ENCODE assay signal across 21 cellular contexts in the genomic region with DNA sequence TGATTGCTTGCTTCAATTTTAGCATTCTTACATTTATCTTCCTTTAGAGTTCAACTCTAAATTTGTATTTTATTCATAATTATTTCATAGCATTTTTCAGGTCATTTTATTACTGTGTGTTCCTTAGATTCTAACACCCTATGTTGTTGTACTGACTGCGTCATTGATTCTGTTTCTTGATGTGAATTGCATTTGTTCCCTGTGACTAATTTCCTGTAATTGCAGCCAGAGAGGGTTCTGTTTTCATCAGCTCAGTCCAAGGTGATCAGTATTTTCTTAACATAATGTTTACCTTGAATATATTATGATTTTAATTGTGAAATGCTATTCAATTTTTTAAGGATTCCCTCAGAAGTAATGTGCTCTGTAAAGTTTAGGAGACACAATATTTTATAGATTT.
DNase-seq lines count a peak whose midpoint lies in the region; FAIRE-seq and TF ChIP-seq lines count a peak whose summit lies in the region.
"Had no signal": no experiment of that assay in that cellular context is flagged by ENCODE, and none has a peak within 500 bp of the region (broad histone marks: within the 10 kb centered on the region; RNA-seq: fewer than 3 reads in every experiment).

No MANE protein-coding gene starts in this region.

- no peaks in the 10 kb centered on the region for H3K4me1 Mint-ChIP-seq in astrocyte (ENCODE audit: low read depth, unreplicated experiment)

- H3K4me1 ChIP-seq in astrocyte (ENCODE audit: insufficient read depth, low read length) (no peaks in the 10 kb centered on the region), fibroblast of lung (ENCODE audit: control insufficient read depth, extremely low read depth, insufficient read depth, low read length) (no peaks in the 10 kb centered on the region), left ventricle myocardium inferior (no peaks in the 10 kb centered on the region)
- H3K4me1 ChIP-seq: SJSA1 had no signal

- intact Hi-C loops in left ventricle myocardium inferior (cut with micrococcal nuclease) = no loop called here

- H3K9ac ChIP-seq in astrocyte (ENCODE audit: low read length) = no peak overlapping the region
- H3K9ac ChIP-seq in fibroblast of lung (ENCODE audit: insufficient read depth, low read length) = no peak overlapping the region
- H3K9ac ChIP-seq: KMS-11 had no signal

- H3K9me3 ChIP-seq in astrocyte (ENCODE audit: insufficient read depth, low read depth, low read length) (no peaks in the 10 kb centered on the region), fibroblast of lung (ENCODE audit: control insufficient read depth, insufficient read depth, low read depth, low read length) (no peaks in the 10 kb centered on the region), left ventricle myocardium inferior (replicated peaks) (no peaks in the 10 kb centered on the region)
- H3K9me3 ChIP-seq: SJSA1 had no signal

- H3K4me3 ChIP-seq in astrocyte (ENCODE audit: insufficient read depth, low read depth, low read length) = no peak overlapping the region
- H3K4me3 ChIP-seq in fibroblast of lung (replicated peaks in 1 of 4; ENCODE audit: control extremely low read depth in 1 of 4, insufficient read depth in 1 of 4, low read depth in 3 of 4, low read length in 4 of 4) = no peak overlapping the region
- no peak overlapping the region for H3K4me3 ChIP-seq in left ventricle myocardium inferior
- H3K4me3 ChIP-seq: SJSA1 had no signal

- H3K9me3 Mint-ChIP-seq in astrocyte (ENCODE audit: unreplicated experiment) = peaks cover 2% of the 10 kb centered on the region

- H3K79me2 ChIP-seq in astrocyte (ENCODE audit: insufficient read depth, low read length) (no peaks in the 10 kb centered on the region), fibroblast of lung (ENCODE audit: control insufficient read depth, insufficient read depth, low read length) (no peaks in the 10 kb centered on the region)

- H3K36me3 ChIP-seq in astrocyte (ENCODE audit: insufficient read depth, low read length) = no peaks in the 10 kb centered on the region
- no peaks in the 10 kb centered on the region for H3K36me3 ChIP-seq in fibroblast of lung (ENCODE audit: control insufficient read depth, insufficient read depth, low read length)
- H3K36me3 ChIP-seq in left ventricle myocardium inferior = no peaks in the 10 kb centered on the region
- H3K36me3 ChIP-seq: SJSA1 had no signal

- H3K36me3 Mint-ChIP-seq in astrocyte (ENCODE audit: low read depth, unreplicated experiment) = no peaks in the 10 kb centered on the region
- H3K36me3 Mint-ChIP-seq: CD8-positive, alpha-beta T cell had no signal

- peak; percentile 26 for DNase-seq in M059J (ENCODE audit: low read depth)
- peak; percentile 2 for DNase-seq in astrocyte (ENCODE audit: low read depth)
- DNase-seq in fibroblast of lung (ENCODE audit: low read depth in 2 of 2) = peak; percentile 8 to 29
- DNase-seq in non-pigmented ciliary epithelial cell (ENCODE audit: low read depth) = peak; percentile 34
- DNase-seq in mesenteric fat pad (ENCODE audit: low spot score) = no peak
- DNase-seq in left ventricle myocardium inferior = no peak
- DNase-seq in epidermal melanocyte (ENCODE audit: insufficient read length, low spot score) = no peak
- DNase-seq in activated CD4-positive, alpha-beta T cell treated with anti-CD3 and anti-CD28 coated beads, Interleukin-2, amount 50 U/mL, for 4 hours = no peak
- DNase-seq: CD8-positive, alpha-beta T cell; DND-41; GF-D8; HFFc6; MM.1S; NCI-H1105; NCI-H187 treated with DMSO at 0.1 percent for 48 hours; NCI-H2171; NCI-H510A had no signal

- H2AFZ ChIP-seq in astrocyte (ENCODE audit: low read depth, low read length) = no peak overlapping the region
- no peak overlapping the region for H2AFZ ChIP-seq in fibroblast of lung (ENCODE audit: low read length)

- H3K27ac Mint-ChIP-seq in astrocyte (ENCODE audit: unreplicated experiment) = no peak overlapping the region
- H3K27ac Mint-ChIP-seq: CD8-positive, alpha-beta T cell; HFFc6 had no signal

- no peaks in the 10 kb centered on the region for H4K20me1 ChIP-seq in astrocyte (ENCODE audit: insufficient read depth, low read length)
- H4K20me1 ChIP-seq in fibroblast of lung (ENCODE audit: control insufficient read depth, extremely low read depth, insufficient read depth, low read length) = no peaks in the 10 kb centered on the region

- no peak for FAIRE-seq in astrocyte (lab: Jason Lieb, UNC)
- FAIRE-seq: H1, RCC 7860 had no signal

- H3K27me3 Mint-ChIP-seq in astrocyte (ENCODE audit: low read depth, unreplicated experiment) = no peaks in the 10 kb centered on the region

- no peak overlapping the region for H3K4me3 Mint-ChIP-seq in astrocyte (ENCODE audit: unreplicated experiment)
- H3K4me3 Mint-ChIP-seq: CD8-positive, alpha-beta T cell; HFFc6 had no signal

- H3K27me3 ChIP-seq in astrocyte (ENCODE audit: insufficient read depth, low read length) = no peaks in the 10 kb centered on the region
- no peaks in the 10 kb centered on the region for H3K27me3 ChIP-seq in fibroblast of lung (ENCODE audit: control insufficient read depth, insufficient read depth, low read length)
- H3K27me3 ChIP-seq in left ventricle myocardium inferior (ENCODE audit: low read depth) = no peaks in the 10 kb centered on the region
- H3K27me3 ChIP-seq: SJSA1 had no signal

- H3K4me2 ChIP-seq in astrocyte (ENCODE audit: low read length) = no peak overlapping the region
- H3K4me2 ChIP-seq in fibroblast of lung (ENCODE audit: extremely low read depth, insufficient read depth, low read length) = no peak overlapping the region
- H3K4me2 ChIP-seq: KMS-11 had no signal

- no peak for TF ChIP-seq CTCF in astrocyte (IDR thresholded peaks at IDR 0.05; ENCODE audit: insufficient read depth, low read depth, low read length)
- no peak for TF ChIP-seq CTCF in fibroblast of lung (conservative IDR thresholded peaks at IDR 0.05 in 1 of 2, IDR thresholded peaks at IDR 0.05 in 1 of 2; ENCODE audit: low read depth in 1 of 2, low read length in 2 of 2)
- no peak for TF ChIP-seq CTCF in left ventricle myocardium inferior (IDR thresholded peaks at IDR 0.05; ENCODE audit: borderline replicate concordance)

- H3K27ac ChIP-seq in astrocyte (ENCODE audit: low read depth, low read length) = no peak overlapping the region
- no peak overlapping the region for H3K27ac ChIP-seq in fibroblast of lung (ENCODE audit: insufficient read depth, low read length)
- no peak overlapping the region for H3K27ac ChIP-seq in left ventricle myocardium inferior (replicated peaks)
- H3K27ac ChIP-seq: KMS-11, SJSA1 had no signal

Comparison
In these comparisons a context has a peak if more than half of its experiments do, and no peak if none do; other contexts are left out.
1. DNase-seq: peak in M059J (single experiment), astrocyte (single experiment), fibroblast of lung (2 of 2) and non-pigmented ciliary epithelial cell (single experiment); none in mesenteric fat pad (single experiment), left ventricle myocardium inferior (single experiment), epidermal melanocyte (single experiment) and activated CD4-positive, alpha-beta T cell treated with anti-CD3 and anti-CD28 coated beads, Interleukin-2, amount 50 U/mL, for 4 hours (0 of 2).